In genomic region chr9:96418920-96419690, GRCh38 we compare ENCODE assay signal across 1 cellular context.
TF ChIP-seq lines count a peak whose summit lies in the region.

No MANE protein-coding gene starts in this region.

TF ChIP-seq in HepG2, 621 proteins besides CTCF, POLR2A, EP300 and RAD21 (continued from another document and continues in another):
- TF ChIP-seq ZNF770 (CRISPR knock-in tag; IDR thresholded peaks at IDR 0.05) (peak; percentile 80), ASH2L (IDR thresholded peaks at IDR 0.05; ENCODE audit: insufficient read length, low read depth, low read length) (peak; percentile 73), ZNF136 (CRISPR knock-in tag; IDR thresholded peaks at IDR 0.05; ENCODE audit: low read depth) (no peak), NCOA5 (CRISPR knock-in tag; IDR thresholded peaks at IDR 0.05) (no peak), MBD4 (IDR thresholded peaks at IDR 0.05; ENCODE audit: borderline replicate concordance, low read length) (no peak), PBX2 (CRISPR knock-in tag; IDR thresholded peaks at IDR 0.05) (no peak), FOXP1 (IDR thresholded peaks at IDR 0.05) (no peak), FOXP1 (CRISPR knock-in tag; IDR thresholded peaks at IDR 0.05) (no peak; the same call in 1 of the 2 replicates), THAP7 (CRISPR knock-in tag; IDR thresholded peaks at IDR 0.05) (peak; percentile 59; the same call in 1 of the 2 replicates), RERE (CRISPR knock-in tag; IDR thresholded peaks at IDR 0.05; ENCODE audit: low read depth) (0 out of 2 replicates have a peak, but pooled peaks have one; percentile 47), ELF4 (CRISPR knock-in tag; IDR thresholded peaks at IDR 0.05; ENCODE audit: borderline replicate concordance) (no peak), NPAS2 (CRISPR knock-in tag; IDR thresholded peaks at IDR 0.05; ENCODE audit: borderline replicate concordance) (no peak), GMEB2 (CRISPR knock-in tag; IDR thresholded peaks at IDR 0.05; ENCODE audit: low read depth) (0 out of 2 replicates have a peak, but pooled peaks have one; percentile 7), RFX3 (CRISPR knock-in tag; IDR thresholded peaks at IDR 0.05) (no peak), ARID5B (CRISPR knock-in tag; IDR thresholded peaks at IDR 0.05) (no peak; the same call in 1 of the 2 replicates), DNMT1 (CRISPR knock-in tag; IDR thresholded peaks at IDR 0.05) (no peak), ZNF496 (CRISPR knock-in tag; IDR thresholded peaks at IDR 0.05; ENCODE audit: insufficient replicate concordance) (no peak), ZNF816 (CRISPR knock-in tag; IDR thresholded peaks at IDR 0.05; ENCODE audit: borderline replicate concordance) (0 out of 2 replicates have a peak, but pooled peaks have one; percentile 21), HMGXB4 (CRISPR knock-in tag; IDR thresholded peaks at IDR 0.05; ENCODE audit: borderline replicate concordance in 1 of 2, low read depth in 1 of 2) (peak; percentile 34 to 78; a peak in 2 of 4 replicates), STAT5B (CRISPR knock-in tag; IDR thresholded peaks at IDR 0.05) (no peak), ZBTB25 (CRISPR knock-in tag; IDR thresholded peaks at IDR 0.05) (no peak), ZNF280B (CRISPR knock-in tag; IDR thresholded peaks at IDR 0.05; ENCODE audit: borderline replicate concordance) (0 out of 2 replicates have a peak, but pooled peaks have one; percentile 54), SKI (IDR thresholded peaks at IDR 0.05; ENCODE audit: partially characterized antibody) (no peak), ZNF605 (CRISPR knock-in tag; IDR thresholded peaks at IDR 0.05) (no peak), ZBTB42 (CRISPR knock-in tag; IDR thresholded peaks at IDR 0.05) (peak; percentile 16; the same call in 1 of the 2 replicates), FOXO1 (CRISPR knock-in tag; IDR thresholded peaks at IDR 0.05) (peak; percentile 22; the same call in 1 of the 2 replicates), NFIB (CRISPR knock-in tag; IDR thresholded peaks at IDR 0.05; ENCODE audit: borderline replicate concordance) (no peak), MEF2D (CRISPR knock-in tag; IDR thresholded peaks at IDR 0.05) (0 out of 2 replicates have a peak, but pooled peaks have one; percentile 27), HES4 (CRISPR knock-in tag; IDR thresholded peaks at IDR 0.05; ENCODE audit: borderline replicate concordance) (no peak), ZSCAN29 (CRISPR knock-in tag; conservative IDR thresholded peaks at IDR 0.05) (peak; percentile 18; the same call in 1 of the 2 replicates), TFE3 (CRISPR knock-in tag; IDR thresholded peaks at IDR 0.05) (0 out of 2 replicates have a peak, but pooled peaks have one; percentile 35), GATAD2A (CRISPR knock-in tag; IDR thresholded peaks at IDR 0.05) (peak; percentile 36; the same call in 1 of the 2 replicates), BATF2 (CRISPR knock-in tag; IDR thresholded peaks at IDR 0.05) (peak; percentile 59; the same call in 1 of the 2 replicates), KDM4B (CRISPR knock-in tag; IDR thresholded peaks at IDR 0.05) (no peak)
